ENCODE assay signal across 1 cellular context in the genomic region with DNA sequence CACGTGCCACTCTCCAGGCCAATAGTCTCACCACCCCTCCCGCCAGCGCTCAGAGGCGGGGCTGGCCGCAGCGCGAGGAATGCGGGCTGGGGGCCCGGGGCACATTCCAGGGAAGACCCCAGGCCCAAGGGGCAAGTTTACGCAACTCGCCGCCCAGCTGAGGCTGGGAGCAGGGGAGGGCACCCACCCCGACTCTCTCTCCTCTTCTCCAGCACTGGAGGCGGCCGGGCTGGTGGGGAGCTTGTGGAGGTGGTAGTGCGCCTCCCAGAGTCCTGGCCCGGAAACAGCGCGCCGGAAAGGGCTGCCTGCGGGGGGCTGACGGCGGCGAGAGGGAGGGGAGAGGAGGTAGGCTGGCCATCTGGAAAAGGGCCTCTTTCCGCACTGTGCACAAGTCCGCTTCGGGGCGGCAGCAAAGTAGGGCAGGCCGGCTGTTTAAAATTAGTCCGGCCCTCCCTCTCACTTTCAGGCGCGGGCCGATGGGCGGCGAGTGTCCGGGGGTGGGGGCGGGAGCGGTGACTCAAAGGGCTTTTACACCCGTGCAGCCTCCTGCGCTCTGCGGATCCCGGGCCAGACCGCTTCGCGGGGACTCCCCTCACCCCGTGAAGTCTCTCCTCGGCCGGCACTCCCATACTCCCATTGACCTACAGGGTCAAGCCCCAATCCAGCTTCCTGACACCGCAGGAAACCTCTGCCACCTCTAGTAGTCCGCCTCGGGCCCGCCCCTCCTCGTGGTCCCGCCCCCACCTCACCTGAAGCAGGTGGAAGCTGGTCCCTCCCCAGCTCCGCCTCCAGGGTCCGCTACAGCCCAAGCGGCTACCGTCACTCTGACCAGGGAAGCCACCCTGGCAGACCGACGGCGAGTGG.
TF ChIP-seq lines count a peak whose summit lies in the region.

No MANE protein-coding gene starts in this region.

TF ChIP-seq in HepG2, 621 proteins besides CTCF, POLR2A, EP300 and RAD21 (continued from another document and continues in another):
- TF ChIP-seq, protein P1, sequence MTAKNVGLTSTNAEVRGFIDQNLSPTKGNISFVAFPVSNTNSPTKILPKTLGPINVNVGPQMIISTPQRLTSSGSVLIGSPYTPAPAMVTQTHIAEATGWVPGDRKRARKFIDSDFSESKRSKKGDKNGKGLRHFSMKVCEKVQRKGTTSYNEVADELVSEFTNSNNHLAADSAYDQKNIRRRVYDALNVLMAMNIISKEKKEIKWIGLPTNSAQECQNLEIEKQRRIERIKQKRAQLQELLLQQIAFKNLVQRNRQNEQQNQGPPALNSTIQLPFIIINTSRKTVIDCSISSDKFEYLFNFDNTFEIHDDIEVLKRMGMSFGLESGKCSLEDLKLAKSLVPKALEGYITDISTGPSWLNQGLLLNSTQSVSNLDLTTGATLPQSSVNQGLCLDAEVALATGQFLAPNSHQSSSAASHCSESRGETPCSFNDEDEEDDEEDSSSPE (CRISPR knock-in tag; IDR thresholded peaks at IDR 0.05), result peak; percentile 93
- peak; percentile 80; the same call in 1 of the 2 replicates for TF ChIP-seq ELF3 (CRISPR knock-in tag; IDR thresholded peaks at IDR 0.05)
- TF ChIP-seq ZNF280D (CRISPR knock-in tag; IDR thresholded peaks at IDR 0.05), result peak; percentile 94
- TF ChIP-seq CBX2 (IDR thresholded peaks at IDR 0.05; ENCODE audit: low read depth, low read length), result no peak
- TF ChIP-seq CBX2 (CRISPR knock-in tag; IDR thresholded peaks at IDR 0.05; ENCODE audit: low read depth), result peak; percentile 85; the same call in 1 of the 2 replicates
- TF ChIP-seq ZNF383 (CRISPR knock-in tag; IDR thresholded peaks at IDR 0.05; ENCODE audit: borderline replicate concordance), result no peak; the same call in 1 of the 2 replicates
- peak; percentile 32; the same call in 1 of the 2 replicates for TF ChIP-seq TRIM24 (CRISPR knock-in tag; IDR thresholded peaks at IDR 0.05)
- TF ChIP-seq ZSCAN22 (CRISPR knock-in tag; IDR thresholded peaks at IDR 0.05), result no peak
- TF ChIP-seq ZNF33B (CRISPR knock-in tag; IDR thresholded peaks at IDR 0.05), result 0 out of 2 replicates have a peak, but pooled peaks have one; percentile 81
- peak; percentile 60; the same call in 1 of the 2 replicates for TF ChIP-seq ZNF879 (CRISPR knock-in tag; IDR thresholded peaks at IDR 0.05)
- 0 out of 2 replicates have a peak, but pooled peaks have one; percentile 53 for TF ChIP-seq ZNF569 (CRISPR knock-in tag; IDR thresholded peaks at IDR 0.05; ENCODE audit: borderline replicate concordance)
- TF ChIP-seq ZFP90 (CRISPR knock-in tag; IDR thresholded peaks at IDR 0.05; ENCODE audit: borderline replicate concordance), result peak; percentile 87; the same call in 1 of the 2 replicates
- TF ChIP-seq ZNF260 (CRISPR knock-in tag; IDR thresholded peaks at IDR 0.05; ENCODE audit: borderline replicate concordance, low read depth), result no peak
- TF ChIP-seq ZNF720 (CRISPR knock-in tag; IDR thresholded peaks at IDR 0.05), result no peak
- no peak; the same call in none of the 2 replicates for TF ChIP-seq ZBTB38 (CRISPR knock-in tag; IDR thresholded peaks at IDR 0.05)
- TF ChIP-seq, protein P2, sequence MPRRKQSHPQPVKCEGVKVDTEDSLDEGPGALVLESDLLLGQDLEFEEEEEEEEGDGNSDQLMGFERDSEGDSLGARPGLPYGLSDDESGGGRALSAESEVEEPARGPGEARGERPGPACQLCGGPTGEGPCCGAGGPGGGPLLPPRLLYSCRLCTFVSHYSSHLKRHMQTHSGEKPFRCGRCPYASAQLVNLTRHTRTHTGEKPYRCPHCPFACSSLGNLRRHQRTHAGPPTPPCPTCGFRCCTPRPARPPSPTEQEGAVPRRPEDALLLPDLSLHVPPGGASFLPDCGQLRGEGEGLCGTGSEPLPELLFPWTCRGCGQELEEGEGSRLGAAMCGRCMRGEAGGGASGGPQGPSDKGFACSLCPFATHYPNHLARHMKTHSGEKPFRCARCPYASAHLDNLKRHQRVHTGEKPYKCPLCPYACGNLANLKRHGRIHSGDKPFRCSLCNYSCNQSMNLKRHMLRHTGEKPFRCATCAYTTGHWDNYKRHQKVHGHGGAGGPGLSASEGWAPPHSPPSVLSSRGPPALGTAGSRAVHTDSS (CRISPR knock-in tag; conservative IDR thresholded peaks at IDR 0.05), result no peak
- no peak for TF ChIP-seq SCMH1 (CRISPR knock-in tag; IDR thresholded peaks at IDR 0.05; ENCODE audit: borderline replicate concordance)
- TF ChIP-seq ZBTB7B (CRISPR knock-in tag; IDR thresholded peaks at IDR 0.05), result peak; percentile 100
- TF ChIP-seq KLF9 (CRISPR knock-in tag; IDR thresholded peaks at IDR 0.05; ENCODE audit: low read depth), result peak; percentile 79; the same call in 1 of the 2 replicates
- no peak for TF ChIP-seq RORA (CRISPR knock-in tag; IDR thresholded peaks at IDR 0.05)
- peak; percentile 58; the same call in 1 of the 2 replicates for TF ChIP-seq GZF1 (CRISPR knock-in tag; IDR thresholded peaks at IDR 0.05)
- TF ChIP-seq DNMT1 (CRISPR knock-in tag; IDR thresholded peaks at IDR 0.05), result peak; percentile 82
- peak; percentile 83 for TF ChIP-seq CEBPB (IDR thresholded peaks at IDR 0.05; ENCODE audit: borderline replicate concordance, low read depth, low read length)
- peak; percentile 67 for TF ChIP-seq GABPA (IDR thresholded peaks at IDR 0.05; ENCODE audit: low read depth, low read length)
- TF ChIP-seq GABPA (CRISPR knock-in tag; IDR thresholded peaks at IDR 0.05; ENCODE audit: low read depth), result peak; percentile 84
- TF ChIP-seq KAT7 (CRISPR knock-in tag; IDR thresholded peaks at IDR 0.05; ENCODE audit: borderline replicate concordance), result no peak
- peak; percentile 88 for TF ChIP-seq MXD4 (CRISPR knock-in tag; IDR thresholded peaks at IDR 0.05)
- TF ChIP-seq, protein P3, sequence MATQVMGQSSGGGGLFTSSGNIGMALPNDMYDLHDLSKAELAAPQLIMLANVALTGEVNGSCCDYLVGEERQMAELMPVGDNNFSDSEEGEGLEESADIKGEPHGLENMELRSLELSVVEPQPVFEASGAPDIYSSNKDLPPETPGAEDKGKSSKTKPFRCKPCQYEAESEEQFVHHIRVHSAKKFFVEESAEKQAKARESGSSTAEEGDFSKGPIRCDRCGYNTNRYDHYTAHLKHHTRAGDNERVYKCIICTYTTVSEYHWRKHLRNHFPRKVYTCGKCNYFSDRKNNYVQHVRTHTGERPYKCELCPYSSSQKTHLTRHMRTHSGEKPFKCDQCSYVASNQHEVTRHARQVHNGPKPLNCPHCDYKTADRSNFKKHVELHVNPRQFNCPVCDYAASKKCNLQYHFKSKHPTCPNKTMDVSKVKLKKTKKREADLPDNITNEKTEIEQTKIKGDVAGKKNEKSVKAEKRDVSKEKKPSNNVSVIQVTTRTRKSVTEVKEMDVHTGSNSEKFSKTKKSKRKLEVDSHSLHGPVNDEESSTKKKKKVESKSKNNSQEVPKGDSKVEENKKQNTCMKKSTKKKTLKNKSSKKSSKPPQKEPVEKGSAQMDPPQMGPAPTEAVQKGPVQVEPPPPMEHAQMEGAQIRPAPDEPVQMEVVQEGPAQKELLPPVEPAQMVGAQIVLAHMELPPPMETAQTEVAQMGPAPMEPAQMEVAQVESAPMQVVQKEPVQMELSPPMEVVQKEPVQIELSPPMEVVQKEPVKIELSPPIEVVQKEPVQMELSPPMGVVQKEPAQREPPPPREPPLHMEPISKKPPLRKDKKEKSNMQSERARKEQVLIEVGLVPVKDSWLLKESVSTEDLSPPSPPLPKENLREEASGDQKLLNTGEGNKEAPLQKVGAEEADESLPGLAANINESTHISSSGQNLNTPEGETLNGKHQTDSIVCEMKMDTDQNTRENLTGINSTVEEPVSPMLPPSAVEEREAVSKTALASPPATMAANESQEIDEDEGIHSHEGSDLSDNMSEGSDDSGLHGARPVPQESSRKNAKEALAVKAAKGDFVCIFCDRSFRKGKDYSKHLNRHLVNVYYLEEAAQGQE (IDR thresholded peaks at IDR 0.05; ENCODE audit: borderline replicate concordance in 1 of 2, low read depth in 1 of 2, low read length in 2 of 2), result no peak; a peak in 1 of 4 replicates
- peak; percentile 92; the same call in 1 of the 2 replicates for TF ChIP-seq ZNF800 (CRISPR knock-in tag; IDR thresholded peaks at IDR 0.05)
- peak; percentile 95 for TF ChIP-seq KDM2A (CRISPR knock-in tag; IDR thresholded peaks at IDR 0.05; ENCODE audit: borderline replicate concordance, low read depth)
- no peak for TF ChIP-seq TRIM22 (IDR thresholded peaks at IDR 0.05)
- peak; percentile 79; the same call in 1 of the 2 replicates for TF ChIP-seq MTF2 (CRISPR knock-in tag; IDR thresholded peaks at IDR 0.05; ENCODE audit: borderline replicate concordance)
- peak; percentile 71; the same call in 1 of the 2 replicates for TF ChIP-seq ETV6 (CRISPR knock-in tag; conservative IDR thresholded peaks at IDR 0.05)
- TF ChIP-seq, protein P4, sequence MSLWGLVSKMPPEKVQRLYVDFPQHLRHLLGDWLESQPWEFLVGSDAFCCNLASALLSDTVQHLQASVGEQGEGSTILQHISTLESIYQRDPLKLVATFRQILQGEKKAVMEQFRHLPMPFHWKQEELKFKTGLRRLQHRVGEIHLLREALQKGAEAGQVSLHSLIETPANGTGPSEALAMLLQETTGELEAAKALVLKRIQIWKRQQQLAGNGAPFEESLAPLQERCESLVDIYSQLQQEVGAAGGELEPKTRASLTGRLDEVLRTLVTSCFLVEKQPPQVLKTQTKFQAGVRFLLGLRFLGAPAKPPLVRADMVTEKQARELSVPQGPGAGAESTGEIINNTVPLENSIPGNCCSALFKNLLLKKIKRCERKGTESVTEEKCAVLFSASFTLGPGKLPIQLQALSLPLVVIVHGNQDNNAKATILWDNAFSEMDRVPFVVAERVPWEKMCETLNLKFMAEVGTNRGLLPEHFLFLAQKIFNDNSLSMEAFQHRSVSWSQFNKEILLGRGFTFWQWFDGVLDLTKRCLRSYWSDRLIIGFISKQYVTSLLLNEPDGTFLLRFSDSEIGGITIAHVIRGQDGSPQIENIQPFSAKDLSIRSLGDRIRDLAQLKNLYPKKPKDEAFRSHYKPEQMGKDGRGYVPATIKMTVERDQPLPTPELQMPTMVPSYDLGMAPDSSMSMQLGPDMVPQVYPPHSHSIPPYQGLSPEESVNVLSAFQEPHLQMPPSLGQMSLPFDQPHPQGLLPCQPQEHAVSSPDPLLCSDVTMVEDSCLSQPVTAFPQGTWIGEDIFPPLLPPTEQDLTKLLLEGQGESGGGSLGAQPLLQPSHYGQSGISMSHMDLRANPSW (CRISPR knock-in tag; IDR thresholded peaks at IDR 0.05; ENCODE audit: borderline replicate concordance), result peak; percentile 63; the same call in 1 of the 2 replicates
- TF ChIP-seq, protein P5, sequence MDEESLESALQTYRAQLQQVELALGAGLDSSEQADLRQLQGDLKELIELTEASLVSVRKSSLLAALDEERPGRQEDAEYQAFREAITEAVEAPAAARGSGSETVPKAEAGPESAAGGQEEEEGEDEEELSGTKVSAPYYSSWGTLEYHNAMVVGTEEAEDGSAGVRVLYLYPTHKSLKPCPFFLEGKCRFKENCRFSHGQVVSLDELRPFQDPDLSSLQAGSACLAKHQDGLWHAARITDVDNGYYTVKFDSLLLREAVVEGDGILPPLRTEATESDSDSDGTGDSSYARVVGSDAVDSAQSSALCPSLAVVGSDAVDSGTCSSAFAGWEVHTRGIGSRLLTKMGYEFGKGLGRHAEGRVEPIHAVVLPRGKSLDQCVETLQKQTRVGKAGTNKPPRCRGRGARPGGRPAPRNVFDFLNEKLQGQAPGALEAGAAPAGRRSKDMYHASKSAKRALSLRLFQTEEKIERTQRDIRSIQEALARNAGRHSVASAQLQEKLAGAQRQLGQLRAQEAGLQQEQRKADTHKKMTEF (CRISPR knock-in tag; IDR thresholded peaks at IDR 0.05), result peak; percentile 94
